Comparison of ENCODE assay signal across 19 cellular contexts in genomic region chr17:5661486-5662125, GRCh38.
DNase-seq lines count a peak whose midpoint lies in the region; ATAC-seq and TF ChIP-seq lines count a peak whose summit lies in the region.
"Had no signal": no experiment of that assay in that cellular context is flagged by ENCODE, and none has a peak within 500 bp of the region (broad histone marks: within the 10 kb centered on the region; RNA-seq: fewer than 3 reads in every experiment).

No MANE protein-coding gene starts in this region.

- intact Hi-C loops in cardiac septum (cut with DNase I) = no loop called here

- H3K27ac ChIP-seq in cardiac muscle cell = peak overlapping the region; percentile 42
- no peak overlapping the region for H3K27ac ChIP-seq in WERI-Rb-1
- no peak overlapping the region for H3K27ac ChIP-seq in Karpas-422 (ENCODE audit: low read length)
- H3K27ac ChIP-seq: A549 had no signal

- H3K9me2 ChIP-seq in Karpas-422 (replicated peaks; ENCODE audit: insufficient read depth, low read length) = no peaks in the 10 kb centered on the region

- no peak overlapping the region for H3K9ac ChIP-seq in Karpas-422 (ENCODE audit: low read length)

- no peaks in the 10 kb centered on the region for H3K36me3 ChIP-seq in cardiac muscle cell
- no peaks in the 10 kb centered on the region for H3K36me3 ChIP-seq in WERI-Rb-1
- H3K36me3 ChIP-seq in Karpas-422 (ENCODE audit: insufficient read depth, low read length) = no peaks in the 10 kb centered on the region
- H3K36me3 ChIP-seq: HAP-1 had no signal

- TF ChIP-seq CTCF in cardiac muscle cell (IDR thresholded peaks at IDR 0.05; ENCODE audit: low read depth, low read length) (no peak), WERI-Rb-1 (IDR thresholded peaks at IDR 0.05; ENCODE audit: low read depth, low read length) (peak; percentile 37)

- no peak overlapping the region for H3K4me2 ChIP-seq in Karpas-422 (ENCODE audit: low read depth, low read length, poor library complexity, severe bottlenecking)
- H3K4me2 ChIP-seq: A549 had no signal

- H2AFZ ChIP-seq in Karpas-422 (ENCODE audit: low read length) = no peak overlapping the region

- H3K27me3 ChIP-seq in cardiac muscle cell (no peaks in the 10 kb centered on the region), WERI-Rb-1 (ENCODE audit: insufficient read depth, low read depth, severe bottlenecking) (no peaks in the 10 kb centered on the region), Karpas-422 (ENCODE audit: low read length) (no peaks in the 10 kb centered on the region)

- no peak for ATAC-seq in HG03457 (IDR thresholded peaks at IDR 0.05; ENCODE audit: unreplicated experiment)

- no peaks in the 10 kb centered on the region for H4K20me1 ChIP-seq in Karpas-422 (ENCODE audit: insufficient read depth, low read depth, low read length)

- H3K4me1 ChIP-seq in cardiac muscle cell (ENCODE audit: low read depth) (peaks cover 7% of the 10 kb centered on the region), Karpas-422 (ENCODE audit: low read length) (no peaks in the 10 kb centered on the region)
- H3K4me1 ChIP-seq: A549, HAP-1 had no signal

- H3K4me3 ChIP-seq in cardiac muscle cell (no peak overlapping the region), WERI-Rb-1 (ENCODE audit: low read depth, low read length) (no peak overlapping the region), Karpas-422 (ENCODE audit: low read length) (no peak overlapping the region)
- H3K4me3 ChIP-seq: A549, HAP-1 had no signal

- H3K9me3 ChIP-seq in cardiac muscle cell (ENCODE audit: low read depth) (no peaks in the 10 kb centered on the region), WERI-Rb-1 (ENCODE audit: severe bottlenecking) (no peaks in the 10 kb centered on the region), Karpas-422 (ENCODE audit: low read length) (no peaks in the 10 kb centered on the region)
- H3K9me3 ChIP-seq: A549, HAP-1 had no signal

- DNase-seq in cardiac muscle cell (ENCODE audit: low read depth in 1 of 2, low spot score in 1 of 2) (peak in 1 of 2 donors; percentile 73), cardiac septum (ENCODE audit: low spot score) (no peak), WERI-Rb-1 (peak; percentile 24), iPS-NIHi11 (ENCODE audit: low spot score) (peak; percentile 39), Karpas-422 (no peak)
- no peak for DNase-seq in central memory CD4-positive, alpha-beta T cell
- no peak for DNase-seq in NK-92 treated with Interleukin-12 subunit alpha and Interleukin-12 subunit beta, amount 100 ng/mL, for 24 hours (lab: John Stamatoyannopoulos, UW)
- DNase-seq: COR-L47, DMS79, GDM1, IMR-90, NCI-H1436 treated with DMSO at 0.1 percent for 48 hours, NCI-H2107, NCI-H226, NCI-H526 treated with DMSO at 0.1 percent for 48 hours, Right ventricle myocardium superior had no signal

- H3K79me2 ChIP-seq in Karpas-422 (ENCODE audit: low read length) = no peaks in the 10 kb centered on the region

Comparison
In these comparisons a context has a peak if more than half of its experiments do, and no peak if none do; other contexts are left out.
1. DNase-seq: peak in WERI-Rb-1 (single experiment) and iPS-NIHi11 (single experiment); none in cardiac septum (single experiment), central memory CD4-positive, alpha-beta T cell (single experiment), NK-92 treated with Interleukin-12 subunit alpha and Interleukin-12 subunit beta, amount 100 ng/mL, for 24 hours (single experiment) and Karpas-422 (single experiment).